Comparison of ENCODE assay signal across 8 cellular contexts in the genomic region with DNA sequence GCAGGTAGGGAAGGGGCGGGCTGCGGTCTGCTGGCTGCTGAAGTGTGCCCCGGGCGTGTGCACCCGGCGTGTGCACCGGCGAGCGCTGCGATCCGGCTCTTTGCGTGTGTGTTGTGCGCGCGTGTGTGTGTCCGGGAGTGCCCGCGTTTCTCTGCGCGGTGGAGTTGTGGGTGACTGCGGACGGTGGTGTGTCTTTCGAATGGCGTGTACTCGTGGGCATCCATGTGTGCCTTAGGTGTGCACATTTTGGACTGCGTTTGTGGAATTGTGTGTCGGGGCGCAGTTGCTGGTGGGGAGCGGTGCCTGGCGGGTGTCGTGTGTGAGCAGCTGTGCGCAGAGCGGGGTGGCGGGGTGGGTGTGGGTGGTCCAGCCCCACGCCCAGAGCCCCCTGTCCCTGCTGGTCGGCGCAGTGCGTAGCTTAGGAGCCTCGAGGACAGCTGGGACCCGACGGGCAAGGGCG. TPM values are rescaled to one million over a fixed set of nuclear protein-coding genes. Genes with fewer than 3 reads are reported as not detected.
DNase-seq lines count a peak whose midpoint lies in the region; ATAC-seq lines count a peak whose summit lies in the region.

No MANE protein-coding gene starts in this region.

- H3K4me3 ChIP-seq in iPS-18c (ENCODE audit: insufficient read depth, low read depth, low read length) = peak overlapping the region; percentile 78

- H3K27me3 Mint-ChIP-seq in activated CD4-positive, alpha-beta T cell treated with anti-CD3 and anti-CD28 coated beads for 36 hours = no peaks in the 10 kb centered on the region
- H3K27me3 Mint-ChIP-seq in IgD-negative memory B cell = no peaks in the 10 kb centered on the region
- no peaks in the 10 kb centered on the region for H3K27me3 Mint-ChIP-seq in activated naive CD8-positive, alpha-beta T cell treated with anti-CD3 and anti-CD28 coated beads, Interleukin-2, amount 50 U/mL, for 24 hours

- H3K4me3 Mint-ChIP-seq in activated CD4-positive, alpha-beta T cell treated with anti-CD3 and anti-CD28 coated beads for 36 hours = peak overlapping the region; percentile 100
- H3K4me3 Mint-ChIP-seq in IgD-negative memory B cell = peak overlapping the region; percentile 97 to 98 (median 98)
- peak overlapping the region; percentile 97 for H3K4me3 Mint-ChIP-seq in activated naive CD8-positive, alpha-beta T cell treated with anti-CD3 and anti-CD28 coated beads, Interleukin-2, amount 50 U/mL, for 24 hours
- peak overlapping the region; percentile 92 for H3K4me3 Mint-ChIP-seq in stimulated activated effector memory CD8-positive, alpha-beta T cell treated with anti-CD3 and anti-CD28 coated beads, Interleukin-12 subunit alpha, Interleukin-12 subunit beta, amount 100 ng/mL, for 72 hours

- ATAC-seq in activated CD4-positive, alpha-beta T cell treated with anti-CD3 and anti-CD28 coated beads for 36 hours = peak; percentile 0
- ATAC-seq in activated naive CD8-positive, alpha-beta T cell treated with anti-CD3 and anti-CD28 coated beads, Interleukin-2, amount 50 U/mL, for 24 hours = no peak
- peak; percentile 2 for ATAC-seq in stimulated activated effector memory CD8-positive, alpha-beta T cell treated with anti-CD3 and anti-CD28 coated beads, Interleukin-12 subunit alpha, Interleukin-12 subunit beta, amount 100 ng/mL, for 72 hours

- H3K27ac Mint-ChIP-seq in activated CD4-positive, alpha-beta T cell treated with anti-CD3 and anti-CD28 coated beads for 36 hours = peak overlapping the region; percentile 89
- H3K27ac Mint-ChIP-seq in IgD-negative memory B cell = peak overlapping the region in 1 of 3 donors; percentile 88
- peak overlapping the region; percentile 88 for H3K27ac Mint-ChIP-seq in activated naive CD8-positive, alpha-beta T cell treated with anti-CD3 and anti-CD28 coated beads, Interleukin-2, amount 50 U/mL, for 24 hours
- H3K27ac Mint-ChIP-seq in stimulated activated effector memory CD8-positive, alpha-beta T cell treated with anti-CD3 and anti-CD28 coated beads, Interleukin-12 subunit alpha, Interleukin-12 subunit beta, amount 100 ng/mL, for 72 hours = peak overlapping the region; percentile 75

- intact Hi-C loops in activated CD4-positive, alpha-beta T cell treated with anti-CD3 and anti-CD28 coated beads for 36 hours (cut with DNase I, micrococcal nuclease) = loop anchor here (1.0 to 10.0 kb wide), 10 partner anchors 79 to 1468 kb away; partner anchors contain the start of genes GRHL1 (in 1 of the 2), KIDINS220 (in 1 of the 2), NOL10 (in 1 of the 2) and ODC1 (in 1 of the 2)

- CTCF ChIA-PET in activated CD4-positive, alpha-beta T cell treated with anti-CD3 and anti-CD28 coated beads for 36 hours (lab: Charles Lee) = interaction anchor here (0.6 to 10.3 kb wide), 6 partner anchors 19 to 132 kb away, joined by 3 to 88 read pairs (median 6); no protein-coding TSS in a partner anchor

- H3K9me3 ChIP-seq in iPS-18c (ENCODE audit: control insufficient read depth, insufficient read depth, low read length) = no peaks in the 10 kb centered on the region

- POLR2A ChIA-PET in activated CD4-positive, alpha-beta T cell treated with anti-CD3 and anti-CD28 coated beads for 36 hours (lab: Charles Lee) = interaction anchor here (0.5 to 2.4 kb wide), 11 partner anchors 25 to 414 kb away, joined by 3 to 10 read pairs (median 4); partner anchors contain the start of gene ODC1

- H3K4me1 Mint-ChIP-seq in activated CD4-positive, alpha-beta T cell treated with anti-CD3 and anti-CD28 coated beads for 36 hours = peaks cover 65% of the 10 kb centered on the region
- H3K4me1 Mint-ChIP-seq in IgD-negative memory B cell = peaks cover 28 to 42% (median 37%) of the 10 kb centered on the region in 3 donors
- H3K4me1 Mint-ChIP-seq in activated naive CD8-positive, alpha-beta T cell treated with anti-CD3 and anti-CD28 coated beads, Interleukin-2, amount 50 U/mL, for 24 hours = peaks cover 74% of the 10 kb centered on the region
- H3K4me1 Mint-ChIP-seq in stimulated activated effector memory CD8-positive, alpha-beta T cell treated with anti-CD3 and anti-CD28 coated beads, Interleukin-12 subunit alpha, Interleukin-12 subunit beta, amount 100 ng/mL, for 72 hours = peaks cover 68% of the 10 kb centered on the region

- DNase-seq in activated CD4-positive, alpha-beta T cell treated with anti-CD3 and anti-CD28 coated beads for 36 hours = no peak
- DNase-seq in activated CD4-positive, alpha-beta T cell treated with anti-CD3 and anti-CD28 coated beads for 1 hour = no peak
- DNase-seq in activated naive CD8-positive, alpha-beta T cell treated with anti-CD3 and anti-CD28 coated beads, Interleukin-2, amount 50 U/mL, for 24 hours = peak; percentile 33
- peak; percentile 20 to 62 for DNase-seq in stimulated activated effector memory CD8-positive, alpha-beta T cell treated with anti-CD3 and anti-CD28 coated beads, Interleukin-12 subunit alpha, Interleukin-12 subunit beta, amount 100 ng/mL, for 72 hours (ENCODE audit: low spot score in 2 of 2)
- no peak for DNase-seq in GF-D8 (lab: John Stamatoyannopoulos, UW)
- DNase-seq in DMS79 treated with DMSO at 0.1 percent for 48 hours (lab: John Stamatoyannopoulos, UW) = no peak

- peaks cover 7% of the 10 kb centered on the region for H3K36me3 Mint-ChIP-seq in activated CD4-positive, alpha-beta T cell treated with anti-CD3 and anti-CD28 coated beads for 36 hours (ENCODE audit: low read depth)
- H3K36me3 Mint-ChIP-seq in IgD-negative memory B cell = peaks cover 1% of the 10 kb centered on the region
- peaks cover 4% of the 10 kb centered on the region for H3K36me3 Mint-ChIP-seq in activated naive CD8-positive, alpha-beta T cell treated with anti-CD3 and anti-CD28 coated beads, Interleukin-2, amount 50 U/mL, for 24 hours (ENCODE audit: low read depth)
- peaks cover 6% of the 10 kb centered on the region for H3K36me3 Mint-ChIP-seq in stimulated activated effector memory CD8-positive, alpha-beta T cell treated with anti-CD3 and anti-CD28 coated beads, Interleukin-12 subunit alpha, Interleukin-12 subunit beta, amount 100 ng/mL, for 72 hours

- peaks cover 3% of the 10 kb centered on the region for H3K9me3 Mint-ChIP-seq in activated CD4-positive, alpha-beta T cell treated with anti-CD3 and anti-CD28 coated beads for 36 hours (ENCODE audit: low read depth)
- no peaks in the 10 kb centered on the region for H3K9me3 Mint-ChIP-seq in IgD-negative memory B cell
- no peaks in the 10 kb centered on the region for H3K9me3 Mint-ChIP-seq in activated naive CD8-positive, alpha-beta T cell treated with anti-CD3 and anti-CD28 coated beads, Interleukin-2, amount 50 U/mL, for 24 hours
- no peaks in the 10 kb centered on the region for H3K9me3 Mint-ChIP-seq in stimulated activated effector memory CD8-positive, alpha-beta T cell treated with anti-CD3 and anti-CD28 coated beads, Interleukin-12 subunit alpha, Interleukin-12 subunit beta, amount 100 ng/mL, for 72 hours

RNA-seq across cellular contexts. Expression of gene HPCAL1, which starts 0.5 kb away (rescaled TPM):
- total RNA-seq in activated CD4-positive, alpha-beta T cell treated with anti-CD3 and anti-CD28 coated beads for 36 hours = 100 to 1,000 TPM; 109 to 114 TPM
- polyA plus RNA-seq in IgD-negative memory B cell = 89.2 TPM

Comparison
In these comparisons a context has a peak if more than half of its experiments do, and no peak if none do; other contexts are left out.
1. DNase-seq: peak in activated naive CD8-positive, alpha-beta T cell treated with anti-CD3 and anti-CD28 coated beads, Interleukin-2, amount 50 U/mL, for 24 hours (single experiment) and stimulated activated effector memory CD8-positive, alpha-beta T cell treated with anti-CD3 and anti-CD28 coated beads, Interleukin-12 subunit alpha, Interleukin-12 subunit beta, amount 100 ng/mL, for 72 hours (2 of 2); none in activated CD4-positive, alpha-beta T cell treated with anti-CD3 and anti-CD28 coated beads for 36 hours (single experiment), activated CD4-positive, alpha-beta T cell treated with anti-CD3 and anti-CD28 coated beads for 1 hour (single experiment), GF-D8 (single experiment) and DMS79 treated with DMSO at 0.1 percent for 48 hours (single experiment).
2. Peak in every context shown above with its lines, with median percentiles within 50 percentile points of each other: H3K4me3 Mint-ChIP-seq.